ENCODE assay signal across 9 cellular contexts in genomic region chr7:41716691-41717090, GRCh38. TPM values are rescaled to one million over a fixed set of nuclear protein-coding genes. Genes with fewer than 3 reads are reported as not detected.
"Had no signal": no experiment of that assay in that cellular context is flagged by ENCODE, and none has a peak within 500 bp of the region (broad histone marks: within the 10 kb centered on the region; RNA-seq: fewer than 3 reads in every experiment).

No MANE protein-coding gene starts in this region.

- ATAC-seq: GM23338, HCT116, HepG2, K562 had no signal

- H3K36me3 ChIP-seq: HAP-1 had no signal

- H3K4me1 ChIP-seq: HAP-1 had no signal

- H3K9me3 ChIP-seq: HAP-1 had no signal

- H2AFZ ChIP-seq: GM23338 had no signal

- H3K4me2 ChIP-seq: GM23338 had no signal

- H3K4me3 ChIP-seq: GM23338, HAP-1, K562 had no signal

- DNase-seq: H7, HFFc6, KG1 had no signal

- H3K27ac ChIP-seq: HL-60 had no signal

RNA-seq across cellular contexts. Expression of gene INHBA, which starts 13.8 kb away (rescaled TPM):
- total RNA-seq: HepG2 had no signal
- polyA plus RNA-seq: HepG2, K562 had no signal
